In the genomic region with DNA sequence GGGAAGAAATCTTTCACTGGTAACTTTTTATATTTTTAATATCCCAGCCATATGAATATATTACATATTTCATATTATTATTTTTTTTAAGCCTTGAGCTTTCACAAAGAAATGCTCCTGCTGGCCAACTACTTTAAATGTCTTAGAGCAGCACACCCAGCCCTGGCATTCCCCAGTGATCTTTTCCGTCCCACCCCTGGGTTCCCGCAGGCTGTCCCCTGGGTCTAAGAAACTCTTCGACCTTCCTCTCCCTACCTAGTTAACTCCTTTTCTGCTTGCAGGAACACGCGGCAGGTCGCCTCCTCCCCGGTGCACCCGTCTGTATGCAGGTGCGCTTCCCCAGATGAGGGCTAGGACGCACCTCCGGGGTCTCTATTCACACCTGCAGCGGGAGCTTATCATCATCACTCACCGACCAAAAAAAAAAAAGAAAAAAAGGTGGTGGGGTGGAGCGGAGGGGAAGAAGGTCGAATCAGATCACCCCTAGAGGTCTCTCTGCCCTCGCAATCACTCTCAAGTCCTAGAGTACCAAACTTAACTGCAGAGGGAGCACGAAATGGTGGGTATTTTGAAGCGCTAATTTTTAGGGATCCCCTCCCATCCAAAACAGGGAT, we compare ENCODE assay signal across 8 cellular contexts. TPM values are rescaled to one million over a fixed set of nuclear protein-coding genes. Genes with fewer than 3 reads are reported as not detected.
A peak's percentile ranks its signal among the peaks of the same experiment; 100 is the strongest.
DNase-seq lines count a peak whose midpoint lies in the region; ATAC-seq and TF ChIP-seq lines count a peak whose summit lies in the region.

No MANE protein-coding gene starts in this region.

- TF ChIP-seq CTCF in GM20000 (IDR thresholded peaks at IDR 0.05; ENCODE audit: extremely low read depth, missing control alignments) (no peak), Peyer's patch (IDR thresholded peaks at IDR 0.05) (peak in 3 of 6 experiments; percentile 25 to 36 (median 30))

- H3K36me3 ChIP-seq in Peyer's patch (peaks cover 0 to 8% (median 0%) of the 10 kb centered on the region in 3 donors), iPS-20b (ENCODE audit: insufficient read depth, low read depth, low read length) (peaks cover 9% of the 10 kb centered on the region)

- H3K9me3 ChIP-seq in Peyer's patch = no peaks in the 10 kb centered on the region
- no peaks in the 10 kb centered on the region for H3K9me3 ChIP-seq in iPS-20b (ENCODE audit: insufficient read depth, low read depth, low read length)

- peaks cover 2 to 16% (median 5%) of the 10 kb centered on the region in 4 donors for H3K4me1 ChIP-seq in Peyer's patch
- H3K4me1 ChIP-seq in iPS-20b (ENCODE audit: insufficient read depth, low read length) = peaks cover 7% of the 10 kb centered on the region; the same call in 1 of the 2 replicates

- TF ChIP-seq POLR2A in Peyer's patch (IDR thresholded peaks at IDR 0.05) = no peak

- H3K27ac ChIP-seq in Peyer's patch (peak overlapping the region; percentile 89 to 98 (median 96)), iPS-20b (ENCODE audit: low read length) (peak overlapping the region; percentile 34)

- peak overlapping the region; percentile 69 to 95 (median 77) for H3K4me3 ChIP-seq in Peyer's patch
- peak overlapping the region; percentile 76 for H3K4me3 ChIP-seq in iPS-20b (ENCODE audit: low read length)

- H3K27me3 ChIP-seq in Peyer's patch (no peaks in the 10 kb centered on the region), iPS-20b (ENCODE audit: insufficient read depth, low read length) (no peaks in the 10 kb centered on the region)

- DNase-seq in EL (peak; percentile 19), GM20000 (ENCODE audit: low spot score) (peak; percentile 83), Peyer's patch (peak; percentile 56 to 74 (median 62)), amniotic epithelial cell (ENCODE audit: low read depth) (peak; percentile 41), occipital lobe (lab: John Stamatoyannopoulos, UW) (no peak)
- DNase-seq in stimulated activated CD4-positive, alpha-beta T cell treated with anti-CD3 and anti-CD28 coated beads, Interleukin-12 subunit alpha, Interleukin-12 subunit beta, amount 100 ng/mL, for 48 hours (ENCODE audit: low read depth in 2 of 3, low spot score in 1 of 3) = peak; percentile 8 to 46 (median 11)

- H3K9ac ChIP-seq in iPS-20b (ENCODE audit: low read depth, low read length) = peak overlapping the region; percentile 88

- peak; percentile 51 for ATAC-seq in HG03571 (IDR thresholded peaks at IDR 0.05; ENCODE audit: unreplicated experiment)

RNA-seq across cellular contexts. Expression of a gene that starts 0.7 kb away (rescaled TPM):
- total RNA-seq in Peyer's patch = 10 to 100 TPM; 22.4 to 45.8 (median 36.4) TPM
- 52.3 TPM for total RNA-seq in occipital lobe

RNA-seq across cellular contexts. Expression of a gene that starts 38.6 kb away (rescaled TPM):
- 100 to 1,000 TPM in 3 of 4 donors, 1 to 10 TPM in 1; 6.6 to 337 (median 134) TPM for total RNA-seq in Peyer's patch
- total RNA-seq in occipital lobe = not detected

RNA-seq across cellular contexts. Expression of a gene that starts 57.8 kb away (rescaled TPM):
- total RNA-seq in Peyer's patch (100 to 1,000 TPM; 102 to 155 (median 144) TPM), occipital lobe (28.7 TPM)
